9 cellular contexts compared by ENCODE assay signal in the genomic region with DNA sequence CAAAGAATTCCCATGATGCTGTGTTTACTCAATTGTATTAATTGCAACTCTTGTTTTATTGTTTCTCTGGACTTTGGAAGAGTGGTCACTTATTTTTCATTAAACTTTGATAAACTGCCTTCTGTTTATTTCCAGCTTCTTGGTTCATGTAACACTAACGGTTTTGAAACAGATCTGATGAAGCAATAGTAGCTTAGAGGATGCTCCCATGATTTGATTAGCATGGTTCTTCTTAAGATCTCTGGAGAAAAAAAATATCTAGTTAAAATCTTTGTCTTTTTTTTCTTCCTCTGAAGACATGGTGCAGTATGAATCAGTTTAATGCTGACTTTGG.
DNase-seq lines count a peak whose midpoint lies in the region; ATAC-seq and TF ChIP-seq lines count a peak whose summit lies in the region.
"Had no signal": no experiment of that assay in that cellular context is flagged by ENCODE, and none has a peak within 500 bp of the region (broad histone marks: within the 10 kb centered on the region; RNA-seq: fewer than 3 reads in every experiment).

No MANE protein-coding gene starts in this region.

- H3K4me3 ChIP-seq in heart right ventricle (no peak overlapping the region), smooth muscle cell (no peak overlapping the region), testis (no peak overlapping the region), H7 (ENCODE audit: insufficient read depth, low read depth, low read length) (no peak overlapping the region)
- H3K4me3 ChIP-seq: dorsolateral prefrontal cortex had no signal

- peaks cover 98% of the 10 kb centered on the region for H3K79me2 ChIP-seq in smooth muscle cell (ENCODE audit: low read depth)

- peak overlapping the region; percentile 35 for H3K9ac ChIP-seq in smooth muscle cell (ENCODE audit: low read depth)

- H3K36me3 ChIP-seq in heart right ventricle (peaks cover 0 to 24% (median under 1%) of the 10 kb centered on the region in 9 donors), smooth muscle cell (ENCODE audit: low read depth) (no peaks in the 10 kb centered on the region), testis (ENCODE audit: low read depth, missing control alignments) (no peaks in the 10 kb centered on the region), H7 (replicated peaks; ENCODE audit: control insufficient read depth, insufficient read depth, low read length) (no peaks in the 10 kb centered on the region)

- H3K27ac ChIP-seq in heart right ventricle = peak overlapping the region in 8 of 10 donors; percentile 22 to 88 (median 75)
- peak overlapping the region; percentile 99 for H3K27ac ChIP-seq in smooth muscle cell (ENCODE audit: low read depth)
- H3K27ac ChIP-seq in testis = no peak overlapping the region

- no peak overlapping the region for H2AFZ ChIP-seq in smooth muscle cell (ENCODE audit: low read depth)

- peak; percentile 48 for DNase-seq in KG1 (lab: John Stamatoyannopoulos, UW)
- peak; percentile 97 for DNase-seq in SIG-M5 treated with dmso at 0.1 percent for 504 hours (lab: John Stamatoyannopoulos, UW; ENCODE audit: unreplicated experiment)
- no peak for DNase-seq in heart right ventricle
- DNase-seq in smooth muscle cell (lab: John Stamatoyannopoulos, UW; ENCODE audit: unreplicated experiment) = no peak
- no peak for DNase-seq in testis
- DNase-seq in DMS 273 treated with DMSO at 0.1 percent for 48 hours (lab: John Stamatoyannopoulos, UW) = no peak
- DNase-seq in H7 = no peak
- DNase-seq: NCI-H1048 had no signal

- H3K4me2 ChIP-seq in smooth muscle cell = peak overlapping the region; percentile 66

- WGBS in heart right ventricle, 2 donors = 44 to 63% methylated on average over 1 of the region's 1 CpG
- WGBS in smooth muscle cell (ENCODE audit: low lambda C conversion rate) = 10% methylated on average over 1 of the region's 1 CpG
- whole genome bisulfite sequencing in testis, 2 donors = 63 to 67% methylated on average over 1 of the region's 1 CpG

- no peak for TF ChIP-seq POLR2A in testis (IDR thresholded peaks at IDR 0.05)

- H3K4me1 ChIP-seq in heart right ventricle (peaks cover 23 to 100% (median 65%) of the 10 kb centered on the region in 9 donors), smooth muscle cell (ENCODE audit: low read depth) (peaks cover 34% of the 10 kb centered on the region), testis (peaks cover 20% of the 10 kb centered on the region)

- H4K20me1 ChIP-seq in smooth muscle cell (ENCODE audit: low read depth) = peaks cover 99% of the 10 kb centered on the region

- H3K9me3 ChIP-seq in heart right ventricle = no peaks in the 10 kb centered on the region
- no peaks in the 10 kb centered on the region for H3K9me3 ChIP-seq in smooth muscle cell (replicated peaks; ENCODE audit: low read depth)
- no peaks in the 10 kb centered on the region for H3K9me3 ChIP-seq in testis

- H3K27me3 ChIP-seq in heart right ventricle (no peaks in the 10 kb centered on the region), smooth muscle cell (ENCODE audit: low read depth) (no peaks in the 10 kb centered on the region), testis (no peaks in the 10 kb centered on the region), H7 (ENCODE audit: control insufficient read depth, insufficient read depth, low read length) (no peaks in the 10 kb centered on the region)
- H3K27me3 ChIP-seq: dorsolateral prefrontal cortex had no signal

- TF ChIP-seq CTCF in heart right ventricle (IDR thresholded peaks at IDR 0.05) = no peak
- TF ChIP-seq CTCF in smooth muscle cell (IDR thresholded peaks at IDR 0.05; ENCODE audit: borderline replicate concordance, insufficient read depth, poor library complexity, severe bottlenecking) = no peak
- TF ChIP-seq CTCF in testis (IDR thresholded peaks at IDR 0.05) = no peak

- ATAC-seq in heart right ventricle = no peak

- H3F3A ChIP-seq in smooth muscle cell (ENCODE audit: low read depth) = peaks cover 77% of the 10 kb centered on the region

- intact Hi-C loops in heart right ventricle (cut with DNase I) (loop anchor here in 4 of 10 donors (5.0 to 10.0 kb wide), 5 partner anchors 37 to 92 kb away; partner anchors contain the start of gene FNDC3B (in 1 of the 4)), testis (cut with DNase I; ENCODE audit: low total_unique reads) (no loop called here)

Comparison
In these comparisons a context has a peak if more than half of its experiments do, and no peak if none do; other contexts are left out.
1. DNase-seq: peak in KG1 (single experiment) and SIG-M5 treated with dmso at 0.1 percent for 504 hours (single experiment); none in heart right ventricle (0 of 2), smooth muscle cell (single experiment), testis (single experiment), DMS 273 treated with DMSO at 0.1 percent for 48 hours (single experiment) and H7 (single experiment).
2. H3K27ac ChIP-seq: peak in heart right ventricle (8 of 10) and smooth muscle cell (single experiment); none in testis (0 of 2).